In genomic region chr2:236166157-236166780, GRCh38 we compare ENCODE assay signal across 11 cellular contexts. TPM values are rescaled to one million over a fixed set of nuclear protein-coding genes. Genes with fewer than 3 reads are reported as not detected.
A peak's percentile ranks its signal among the peaks of the same experiment; 100 is the strongest.
DNase-seq lines count a peak whose midpoint lies in the region; ATAC-seq, FAIRE-seq and TF ChIP-seq lines count a peak whose summit lies in the region.
"Had no signal": no experiment of that assay in that cellular context is flagged by ENCODE, and none has a peak within 500 bp of the region (broad histone marks: within the 10 kb centered on the region; RNA-seq: fewer than 3 reads in every experiment).

No MANE protein-coding gene starts in this region.

- no peaks in the 10 kb centered on the region for H3K79me1 ChIP-seq in H1 (ENCODE audit: low read depth, low read length)

- H3K27ac ChIP-seq in HUES6 (ENCODE audit: low read depth, low read length) = no peak overlapping the region
- no peak overlapping the region for H3K27ac ChIP-seq in H1 (ENCODE audit: low read depth, low read length)
- no peak overlapping the region for H3K27ac ChIP-seq in neural progenitor cell
- no peak overlapping the region for H3K27ac ChIP-seq in caudate nucleus (ENCODE audit: low read depth, low read length)

- no peak overlapping the region for H3K14ac ChIP-seq in H1 (ENCODE audit: insufficient read length)

- TF ChIP-seq EP300 in H1 (IDR thresholded peaks at IDR 0.05; ENCODE audit: borderline replicate concordance in 1 of 2, low read depth in 2 of 2, low read length in 2 of 2) = no peak

- peak overlapping the region; percentile 95 for H3K9ac ChIP-seq in HUES6 (ENCODE audit: low read length)
- H3K9ac ChIP-seq in H1 (replicated peaks in 1 of 4; ENCODE audit: extremely low read depth in 1 of 4, low read depth in 3 of 4, low read length in 3 of 4) = no peak overlapping the region
- no peak overlapping the region for H3K9ac ChIP-seq in neural progenitor cell

- peak overlapping the region; percentile 80 for H3K4ac ChIP-seq in H1 (replicated peaks; ENCODE audit: insufficient read length, low read depth, low read length)

- H3F3A ChIP-seq in neural progenitor cell (ENCODE audit: low read depth) = peaks cover 68% of the 10 kb centered on the region

- CTCF ChIA-PET in H1 (lab: Charles Lee; ENCODE audit: partially characterized antibody) = interaction anchor here (0.8 to 2.9 kb wide), 6 partner anchors 10 to 374 kb away, joined by 3 to 16 read pairs (median 4); no protein-coding TSS in a partner anchor

- peaks cover 23% of the 10 kb centered on the region; the same call in 1 of the 2 replicates for H3K23me2 ChIP-seq in H1 (ENCODE audit: low read depth, low read length)

- H4K91ac ChIP-seq in H1 (replicated peaks; ENCODE audit: insufficient read length, low read length) = no peak overlapping the region

- WGBS in H1 (ENCODE audit: extremely low coverage in 1 of 2, insufficient coverage in 1 of 2, insufficient read length in 1 of 2, insufficient replicate concordance in 2 of 2, low coverage in 1 of 2, low lambda C conversion rate in 2 of 2, missing lambda C conversion rate in 1 of 2), 2 experiments = 3% methylated on average over 29 of the region's 41 CpGs; no CpG with 5 or more reads in 1 of the 2 experiments

- peak overlapping the region; percentile 53; the same call in 1 of the 2 replicates for H4K8ac ChIP-seq in H1 (ENCODE audit: extremely low read depth, insufficient read depth, low read length)

- H2BK5ac ChIP-seq in H1 (ENCODE audit: low read depth, low read length) = peak overlapping the region; percentile 35; the same call in 1 of the 2 replicates

- H3K4me3 ChIP-seq in BE2C (ENCODE audit: low read depth, low read length) (peak overlapping the region; percentile 33), HUES6 (ENCODE audit: low read depth, low read length) (peak overlapping the region; percentile 86), H1 (ENCODE audit: extremely low read depth in 1 of 4, insufficient read depth in 2 of 4, low read depth in 3 of 4, low read length in 4 of 4) (peak overlapping the region; percentile 11 to 59 (median 30); a peak in 4 of 8 replicates), neural progenitor cell (peak overlapping the region; percentile 49)

- no peak overlapping the region for H4K5ac ChIP-seq in H1 (ENCODE audit: insufficient read length, low read depth, low read length)

- FAIRE-seq in H1 (lab: Jason Lieb, UNC) = no peak
- FAIRE-seq: endometrium had no signal

- H3K9me3 ChIP-seq in BE2C = peaks cover 4% of the 10 kb centered on the region; the same call in 1 of the 2 replicates
- H3K9me3 ChIP-seq in HUES6 (ENCODE audit: control insufficient read depth, insufficient read depth, low read depth, low read length) = no peaks in the 10 kb centered on the region
- no peaks in the 10 kb centered on the region for H3K9me3 ChIP-seq in H1 (ENCODE audit: insufficient read depth in 2 of 2, low read depth in 1 of 2, low read length in 1 of 2)
- H3K9me3 ChIP-seq in neural progenitor cell (ENCODE audit: low read depth) = no peaks in the 10 kb centered on the region

- TF ChIP-seq RAD21 in H1 (IDR thresholded peaks at IDR 0.05 in 1 of 2, conservative IDR thresholded peaks at IDR 0.05 in 1 of 2; ENCODE audit: low read depth in 2 of 2, low read length in 2 of 2) = no peak

- no peak overlapping the region for H3K56ac ChIP-seq in H1 (replicated peaks; ENCODE audit: insufficient read length, low read depth, low read length)

- no peaks in the 10 kb centered on the region; the same call in 1 of the 2 replicates for H3K4me1 ChIP-seq in BE2C
- H3K4me1 ChIP-seq in HUES6 (ENCODE audit: control insufficient read depth, insufficient read depth, low read length) = peaks cover 73% of the 10 kb centered on the region
- H3K4me1 ChIP-seq in H1 (replicated peaks in 1 of 4; ENCODE audit: control insufficient read depth in 3 of 4, insufficient read depth in 4 of 4, low read length in 3 of 4) = peaks cover 12 to 50% (median 41%) of the 10 kb centered on the region in 4 experiments
- H3K4me1 ChIP-seq in neural progenitor cell = peaks cover 49% of the 10 kb centered on the region

- no peak overlapping the region for H3K27ac Mint-ChIP-seq in neural progenitor cell

- H3K4me1 Mint-ChIP-seq in neural progenitor cell = peaks cover 54% of the 10 kb centered on the region

- POLR2A ChIA-PET in H1 (lab: Charles Lee; ENCODE audit: partially characterized antibody) = interaction anchor here (1.0 kb wide), 1 partner anchor 8 kb away, joined by 3 read pairs; no protein-coding TSS in a partner anchor

- H3K36me3 Mint-ChIP-seq in neural progenitor cell = peaks cover 2% of the 10 kb centered on the region

- TF ChIP-seq POLR2A in H1 (IDR thresholded peaks at IDR 0.05; ENCODE audit: control extremely low read depth in 1 of 2, low read depth in 2 of 2, low read length in 2 of 2) = no peak

- H3K9me3 Mint-ChIP-seq in neural progenitor cell = no peaks in the 10 kb centered on the region

- H3K27me3 ChIP-seq in BE2C = peaks cover 96% of the 10 kb centered on the region
- peaks cover 99% of the 10 kb centered on the region for H3K27me3 ChIP-seq in HUES6 (ENCODE audit: control insufficient read depth, insufficient read depth, low read length)
- H3K27me3 ChIP-seq in H1 (replicated peaks in 1 of 4; ENCODE audit: control insufficient read depth in 3 of 4, extremely low read depth in 1 of 4, insufficient read depth in 3 of 4, low read length in 3 of 4) = peaks cover 91 to 100% (median 98%) of the 10 kb centered on the region in 4 experiments
- H3K27me3 ChIP-seq in neural progenitor cell = peaks cover 100% of the 10 kb centered on the region

- H4K20me1 ChIP-seq in H1 (replicated peaks in 1 of 2; ENCODE audit: control insufficient read depth in 1 of 2, insufficient read depth in 2 of 2, low read length in 2 of 2) (peaks cover 21 to 24% of the 10 kb centered on the region in 2 experiments), neural progenitor cell (ENCODE audit: low read depth) (peaks cover 88% of the 10 kb centered on the region)

- peak overlapping the region; percentile 94 for H2BK12ac ChIP-seq in H1 (ENCODE audit: low read depth, low read length)

- peak overlapping the region; percentile 94 for H3K4me3 Mint-ChIP-seq in neural progenitor cell

- no peaks in the 10 kb centered on the region for H3K36me3 ChIP-seq in BE2C
- no peaks in the 10 kb centered on the region; the same call in 1 of the 2 replicates for H3K36me3 ChIP-seq in HUES6 (ENCODE audit: control insufficient read depth, insufficient read depth, low read length)
- H3K36me3 ChIP-seq in H1 (ENCODE audit: control insufficient read depth in 2 of 4, insufficient read depth in 4 of 4, low read length in 3 of 4) = peaks cover 0 to 4% (median 0%) of the 10 kb centered on the region in 4 experiments; a peak in 2 of 8 replicates
- no peaks in the 10 kb centered on the region for H3K36me3 ChIP-seq in neural progenitor cell

- DNase-seq in BE2C (no peak), H1 (ENCODE audit: low read depth in 1 of 2, low spot score in 2 of 2) (peak in 1 of 2 experiments; percentile 72), neural progenitor cell (ENCODE audit: low spot score) (peak; percentile 67), caudate nucleus (lab: John Stamatoyannopoulos, UW) (no peak), occipital lobe (lab: John Stamatoyannopoulos, UW) (no peak), SKM-1 (lab: John Stamatoyannopoulos, UW; ENCODE audit: unreplicated experiment) (no peak)
- DNase-seq: NCI-H1092 had no signal

- H2AFZ ChIP-seq in H1 (ENCODE audit: low read length) = no peak overlapping the region
- H2AFZ ChIP-seq in neural progenitor cell (replicated peaks) = no peak overlapping the region

- peaks cover 61% of the 10 kb centered on the region for H3K27me3 Mint-ChIP-seq in neural progenitor cell (ENCODE audit: insufficient read depth, low read depth)

- no peak overlapping the region for H3K23ac ChIP-seq in H1 (ENCODE audit: insufficient read length)

- no peak overlapping the region for H2BK120ac ChIP-seq in H1 (replicated peaks; ENCODE audit: low read depth, low read length)

- no peaks in the 10 kb centered on the region for H3K79me2 ChIP-seq in H1 (ENCODE audit: control insufficient read depth in 1 of 2, insufficient read depth in 2 of 2, low read length in 2 of 2)
- H3K79me2 ChIP-seq in neural progenitor cell (ENCODE audit: low read depth) = no peaks in the 10 kb centered on the region

- no peak for ATAC-seq in HG03521 (IDR thresholded peaks at IDR 0.05; ENCODE audit: unreplicated experiment)

- H3K4me2 ChIP-seq in H1 (ENCODE audit: insufficient read depth in 1 of 2, low read depth in 2 of 2, low read length in 2 of 2) (peak overlapping the region; percentile 59 to 83), neural progenitor cell (peak overlapping the region; percentile 92)

- H2AK5ac ChIP-seq in H1 (ENCODE audit: low read depth, low read length) = peak overlapping the region; percentile 90; the same call in 1 of the 2 replicates

- H2BK20ac ChIP-seq in H1 (ENCODE audit: low read length) = peak overlapping the region; percentile 61; the same call in 1 of the 2 replicates

- peak overlapping the region; percentile 71 for H3K18ac ChIP-seq in H1 (ENCODE audit: extremely low read depth, low read length)

- TF ChIP-seq CTCF in BE2C (IDR thresholded peaks at IDR 0.05; ENCODE audit: low read depth, low read length) = no peak
- TF ChIP-seq CTCF in H1 (IDR thresholded peaks at IDR 0.05; ENCODE audit: control extremely low read depth in 1 of 3, insufficient read depth in 1 of 3, low read depth in 1 of 3, low read length in 3 of 3) = no peak
- no peak for TF ChIP-seq CTCF in neural progenitor cell (IDR thresholded peaks at IDR 0.05)

- H2BK15ac ChIP-seq in H1 (ENCODE audit: low read length) = 0 out of 2 replicates have a peak overlapping the region, but pooled peaks have one; percentile 46

TF ChIP-seq in H1, 55 proteins besides CTCF, POLR2A, EP300 and RAD21 (continues in another document):
- TF ChIP-seq RNF2 (IDR thresholded peaks at IDR 0.05; ENCODE audit: borderline replicate concordance, low read depth, low read length, missing control alignments, poor library complexity, severe bottlenecking) (peak; percentile 18), KDM1A (IDR thresholded peaks at IDR 0.05; ENCODE audit: borderline replicate concordance, low read length) (no peak), EZH2 (IDR thresholded peaks at IDR 0.05; ENCODE audit: low read depth, low read length, severe bottlenecking) (peak; percentile 89), SP4 (IDR thresholded peaks at IDR 0.05; ENCODE audit: low read length) (no peak), SUZ12 (IDR thresholded peaks at IDR 0.05; ENCODE audit: low read length) (peak; percentile 88)

RNA-seq across cellular contexts. Expression of gene GBX2, which starts 1.9 kb away (rescaled TPM):
- not detected for polyA plus RNA-seq in BE2C (2012; ENCODE audit: insufficient read depth, insufficient read length, low read depth)
- 0.89 and 1.2 TPM in 2 replicates for total RNA-seq in H1 (2021; fragmentation: NEBNext Ultra II Directional; extraction: Animal tissue kit (Norgen Biotek cat#: 25700))
- 0.38 and 0.64 TPM in 2 replicates for polyA plus RNA-seq in H1 (2011; rRNA removed)
- 0.54 TPM for polyA plus RNA-seq in H1 (2011; cell fraction: cytosol; rRNA removed)
- polyA plus RNA-seq in H1 (2011; cell fraction: nucleus; rRNA removed) = 0.74 TPM
- 0.53 to 0.94 TPM (median 0.74 TPM) in 4 replicates for polyA plus RNA-seq in H1 (2012, experiment 1 of 2)
- polyA plus RNA-seq in H1 (2012, experiment 2 of 2) = 0.68 TPM
- 1.9 TPM for polyA plus RNA-seq in H1 (2013, experiment 1 of 2)
- 1.9 TPM for polyA plus RNA-seq in H1 (2013, experiment 2 of 2)
- polyA minus RNA-seq in H1 (2011; rRNA and poly(A)+ RNA removed) = 0.24 and 0.32 TPM in 2 replicates
- 0.88 TPM for polyA minus RNA-seq in H1 (2011; cell fraction: cytosol; rRNA and poly(A)+ RNA removed)
- polyA minus RNA-seq in H1 (2011; cell fraction: nucleus; rRNA and poly(A)+ RNA removed) = 1.9 TPM
- total RNA-seq in neural progenitor cell (ENCODE audit: low replicate concordance) (0.46 TPM in 1 of 2 replicates, not detected in the other), occipital lobe (not detected)
- total RNA-seq: urinary bladder had no signal
- polyA plus RNA-seq: urinary bladder had no signal

Comparison
In these comparisons a context has a peak if more than half of its experiments do, and no peak if none do; other contexts are left out.
1. H3K4me3 ChIP-seq: peak in every context shown above with its lines; median percentile 86 in HUES6; 49 in neural progenitor cell; 33 in BE2C; 30 in H1.